Comparison of ENCODE assay signal across 27 cellular contexts in genomic region chr12:50981319-50982239, GRCh38. TPM values are rescaled to one million over a fixed set of nuclear protein-coding genes. Genes with fewer than 3 reads are reported as not detected.
DNase-seq lines count a peak whose midpoint lies in the region; ATAC-seq lines count a peak whose summit lies in the region.
"Had no signal": no experiment of that assay in that cellular context is flagged by ENCODE, and none has a peak within 500 bp of the region (broad histone marks: within the 10 kb centered on the region; RNA-seq: fewer than 3 reads in every experiment).

No MANE protein-coding gene starts in this region.

- no peak overlapping the region for H2AFZ ChIP-seq in Karpas-422 (ENCODE audit: low read length)

- H4K20me1 ChIP-seq in Karpas-422 (ENCODE audit: insufficient read depth, low read depth, low read length): no peaks in the 10 kb centered on the region

- H3K27me3 ChIP-seq in thymus (ENCODE audit: control insufficient read depth, insufficient read depth): no peaks in the 10 kb centered on the region
- H3K27me3 ChIP-seq in Karpas-422 (ENCODE audit: low read length): no peaks in the 10 kb centered on the region
- H3K27me3 ChIP-seq: uterus had no signal

- intact Hi-C loops in left colon (cut with DNase I, micrococcal nuclease): no loop called here

- H3K9me2 ChIP-seq in Karpas-422 (replicated peaks; ENCODE audit: insufficient read depth, low read length): no peaks in the 10 kb centered on the region

- no peak overlapping the region for H3K9ac ChIP-seq in Karpas-422 (ENCODE audit: low read length)

- peaks cover 22% of the 10 kb centered on the region for H3K36me3 Mint-ChIP-seq in T-helper 1 cell treated with Interleukin-12 subunit alpha and Interleukin-12 subunit beta and Interleukin-4 antibody, amounts not matched to agents 30 μg/mL and 1 μg/mL, for 36 hours (ENCODE audit: low read depth)
- peaks cover 55% of the 10 kb centered on the region for H3K36me3 Mint-ChIP-seq in activated T-helper 17 cell treated with anti-CD3 and anti-CD28 coated beads, Interleukin-2, amount 50 U/mL, for 72 hours (ENCODE audit: low read depth)

- peaks cover 9% of the 10 kb centered on the region for H3K36me3 ChIP-seq in thymus (ENCODE audit: control insufficient read depth, insufficient read depth)
- peaks cover 14% of the 10 kb centered on the region; the same call in 1 of the 2 replicates for H3K36me3 ChIP-seq in Karpas-422 (ENCODE audit: insufficient read depth, low read length)
- H3K36me3 ChIP-seq: uterus had no signal

- 54% methylated on average over 6 of the region's 6 CpGs for WGBS in thymus

- ATAC-seq in activated T-helper 17 cell treated with anti-CD3 and anti-CD28 coated beads, Interleukin-2, amount 50 U/mL, for 72 hours (replicated peaks): no peak
- ATAC-seq in left colon: peak; percentile 95
- ATAC-seq: Panc1 had no signal

- DNase-seq in T-helper 1 cell: no peak
- DNase-seq in left colon: no peak
- DNase-seq in nucleus accumbens (lab: John Stamatoyannopoulos, UW): no peak
- no peak for DNase-seq in AML-193 (lab: John Stamatoyannopoulos, UW)
- DNase-seq in Karpas-422: no peak
- DNase-seq: activated B cell treated with CpG ODN at 0.5 μM for 24 hours; activated CD4-positive, alpha-beta memory T cell treated with anti-CD3 and anti-CD28 coated beads, Interleukin-2, amount 10 ng/mL, durations not matched to agents 7 days and 5 days; activated naive CD4-positive, alpha-beta T cell treated with anti-CD3 and anti-CD28 coated beads, Interleukin-2, amount 10 ng/mL, durations not matched to agents 7 days and 5 days; activated T-cell treated with anti-CD3 and anti-CD28 coated beads for 4 hours; COR-L47; endodermal cell; Kasumi-1; NCI-H1105; stimulated activated CD4-positive, alpha-beta T cell treated with anti-CD3 and anti-CD28 coated beads, Interleukin-12 subunit alpha, Interleukin-12 subunit beta, amount 100 ng/mL, for 4 hours; stimulated activated CD8-positive, alpha-beta memory T cell treated with anti-CD3 and anti-CD28 coated beads, Interleukin-4, amount 100 ng/mL, for 48 hours; T-helper 2 cell; uterus had no signal

- peak overlapping the region; percentile 73 for H3K27ac Mint-ChIP-seq in T-helper 1 cell treated with Interleukin-12 subunit alpha and Interleukin-12 subunit beta and Interleukin-4 antibody, amounts not matched to agents 30 μg/mL and 1 μg/mL, for 36 hours
- peak overlapping the region; percentile 12 for H3K27ac Mint-ChIP-seq in activated T-helper 17 cell treated with anti-CD3 and anti-CD28 coated beads, Interleukin-2, amount 50 U/mL, for 72 hours
- H3K27ac Mint-ChIP-seq: activated B cell treated with CpG ODN at 0.5 μM for 24 hours; activated CD4-positive, alpha-beta memory T cell treated with anti-CD3 and anti-CD28 coated beads, Interleukin-2, amount 10 ng/mL, durations not matched to agents 7 days and 5 days; activated naive CD4-positive, alpha-beta T cell treated with anti-CD3 and anti-CD28 coated beads, Interleukin-2, amount 10 ng/mL, durations not matched to agents 7 days and 5 days; endodermal cell had no signal

- H3K27me3 Mint-ChIP-seq in T-helper 1 cell treated with Interleukin-12 subunit alpha and Interleukin-12 subunit beta and Interleukin-4 antibody, amounts not matched to agents 30 μg/mL and 1 μg/mL, for 36 hours (ENCODE audit: low read depth): no peaks in the 10 kb centered on the region
- H3K27me3 Mint-ChIP-seq in activated T-helper 17 cell treated with anti-CD3 and anti-CD28 coated beads, Interleukin-2, amount 50 U/mL, for 72 hours: no peaks in the 10 kb centered on the region
- H3K27me3 Mint-ChIP-seq: activated B cell treated with CpG ODN at 0.5 μM for 24 hours; activated CD4-positive, alpha-beta memory T cell treated with anti-CD3 and anti-CD28 coated beads, Interleukin-2, amount 10 ng/mL, durations not matched to agents 7 days and 5 days; activated naive CD4-positive, alpha-beta T cell treated with anti-CD3 and anti-CD28 coated beads, Interleukin-2, amount 10 ng/mL, durations not matched to agents 7 days and 5 days had no signal

- H3K79me2 ChIP-seq in Karpas-422 (ENCODE audit: low read length): no peaks in the 10 kb centered on the region

- H3K4me1 Mint-ChIP-seq in T-helper 1 cell treated with Interleukin-12 subunit alpha and Interleukin-12 subunit beta and Interleukin-4 antibody, amounts not matched to agents 30 μg/mL and 1 μg/mL, for 36 hours (ENCODE audit: low read depth): peaks cover 44% of the 10 kb centered on the region
- H3K4me1 Mint-ChIP-seq in activated T-helper 17 cell treated with anti-CD3 and anti-CD28 coated beads, Interleukin-2, amount 50 U/mL, for 72 hours: peaks cover 25% of the 10 kb centered on the region
- H3K4me1 Mint-ChIP-seq: endodermal cell had no signal

- no peak overlapping the region for H3K4me2 ChIP-seq in Karpas-422 (ENCODE audit: low read depth, low read length, poor library complexity, severe bottlenecking)

- H3K4me3 ChIP-seq in thymus (ENCODE audit: low read length) (no peak overlapping the region), Karpas-422 (ENCODE audit: low read length) (no peak overlapping the region)
- H3K4me3 ChIP-seq: HAP-1, uterus had no signal

- H3K4me1 ChIP-seq in thymus (ENCODE audit: control insufficient read depth, insufficient read depth, low read length) (no peaks in the 10 kb centered on the region), Karpas-422 (ENCODE audit: low read length) (peaks cover 22% of the 10 kb centered on the region)
- H3K4me1 ChIP-seq: uterus had no signal

- H3K9me3 Mint-ChIP-seq in T-helper 1 cell treated with Interleukin-12 subunit alpha and Interleukin-12 subunit beta and Interleukin-4 antibody, amounts not matched to agents 30 μg/mL and 1 μg/mL, for 36 hours: no peaks in the 10 kb centered on the region
- H3K9me3 Mint-ChIP-seq in activated T-helper 17 cell treated with anti-CD3 and anti-CD28 coated beads, Interleukin-2, amount 50 U/mL, for 72 hours: no peaks in the 10 kb centered on the region
- H3K9me3 Mint-ChIP-seq: activated B cell treated with CpG ODN at 0.5 μM for 24 hours; activated CD4-positive, alpha-beta memory T cell treated with anti-CD3 and anti-CD28 coated beads, Interleukin-2, amount 10 ng/mL, durations not matched to agents 7 days and 5 days; activated naive CD4-positive, alpha-beta T cell treated with anti-CD3 and anti-CD28 coated beads, Interleukin-2, amount 10 ng/mL, durations not matched to agents 7 days and 5 days had no signal

- H3K4me3 Mint-ChIP-seq in T-helper 1 cell treated with Interleukin-12 subunit alpha and Interleukin-12 subunit beta and Interleukin-4 antibody, amounts not matched to agents 30 μg/mL and 1 μg/mL, for 36 hours: no peak overlapping the region
- no peak overlapping the region for H3K4me3 Mint-ChIP-seq in activated T-helper 17 cell treated with anti-CD3 and anti-CD28 coated beads, Interleukin-2, amount 50 U/mL, for 72 hours
- H3K4me3 Mint-ChIP-seq: activated B cell treated with CpG ODN at 0.5 μM for 24 hours; activated CD4-positive, alpha-beta memory T cell treated with anti-CD3 and anti-CD28 coated beads, Interleukin-2, amount 10 ng/mL, durations not matched to agents 7 days and 5 days; activated naive CD4-positive, alpha-beta T cell treated with anti-CD3 and anti-CD28 coated beads, Interleukin-2, amount 10 ng/mL, durations not matched to agents 7 days and 5 days; endodermal cell had no signal

- peak overlapping the region; percentile 64 for H3K27ac ChIP-seq in thymus (ENCODE audit: low read depth)
- no peak overlapping the region for H3K27ac ChIP-seq in Karpas-422 (ENCODE audit: low read length)
- H3K27ac ChIP-seq: uterus had no signal

- H3K9me3 ChIP-seq in thymus (ENCODE audit: control insufficient read depth): no peaks in the 10 kb centered on the region
- no peaks in the 10 kb centered on the region for H3K9me3 ChIP-seq in Karpas-422 (ENCODE audit: low read length)
- H3K9me3 ChIP-seq: HAP-1, uterus had no signal

RNA-seq across cellular contexts. Expression of gene HIGD1C, which starts 29.2 kb away (rescaled TPM):
- total RNA-seq in activated T-helper 17 cell treated with anti-CD3 and anti-CD28 coated beads, Interleukin-2, amount 50 U/mL, for 72 hours: not detected
- not detected for total RNA-seq in left colon
- polyA plus RNA-seq in thymus: not detected
- not detected in 2 replicates for total RNA-seq in Karpas-422 (2014; rRNA removed; shearing (Covaris generic); ENCODE audit: low replicate concordance)
- total RNA-seq: activated B cell treated with CpG ODN at 0.5 μM for 24 hours; activated CD4-positive, alpha-beta memory T cell treated with anti-CD3 and anti-CD28 coated beads, Interleukin-2, amount 10 ng/mL, durations not matched to agents 7 days and 5 days; endodermal cell; lower leg skin; mucosa of gallbladder; SK-MEL-5; subcutaneous adipose tissue; uterus had no signal
- polyA plus RNA-seq: BJ had no signal

RNA-seq across cellular contexts. Expression of gene SLC11A2, which starts 44.6 kb away (rescaled TPM):
- 10 to 100 TPM; 51.8 to 56.3 TPM for total RNA-seq in activated T-helper 17 cell treated with anti-CD3 and anti-CD28 coated beads, Interleukin-2, amount 50 U/mL, for 72 hours
- 10 to 100 TPM; 41.9 to 50.0 TPM for total RNA-seq in left colon
- polyA plus RNA-seq in thymus: 30.0 TPM
- 38.2 and 47.4 TPM in 2 replicates for total RNA-seq in Karpas-422 (2014; rRNA removed; shearing (Covaris generic); ENCODE audit: low replicate concordance)
